10 cellular contexts compared by ENCODE assay signal in the genomic region with DNA sequence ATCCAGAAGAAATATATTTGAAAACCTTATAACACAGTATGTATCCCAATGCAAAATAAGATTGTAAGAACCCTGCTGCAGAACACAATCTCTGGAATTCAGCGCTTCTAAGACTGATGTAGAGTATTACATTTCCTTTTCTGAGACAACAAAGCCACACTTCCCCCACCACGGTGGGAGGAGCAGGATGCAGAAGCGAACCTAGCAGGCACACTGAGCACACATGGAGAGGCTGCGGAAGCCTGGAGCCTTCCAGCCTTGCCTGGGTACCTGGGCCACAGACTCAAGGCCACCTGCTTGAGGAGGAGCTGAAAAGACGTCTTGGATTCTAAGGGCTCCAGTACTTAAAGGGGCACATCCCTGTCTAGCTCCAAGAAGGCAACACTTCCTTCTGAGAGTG. TPM values are rescaled to one million over a fixed set of nuclear protein-coding genes. Genes with fewer than 3 reads are reported as not detected.
DNase-seq lines count a peak whose midpoint lies in the region; ATAC-seq and TF ChIP-seq lines count a peak whose summit lies in the region.
"Had no signal": no experiment of that assay in that cellular context is flagged by ENCODE, and none has a peak within 500 bp of the region (broad histone marks: within the 10 kb centered on the region; RNA-seq: fewer than 3 reads in every experiment).

No MANE protein-coding gene starts in this region.

- peaks cover 0 to 74% (median 59%) of the 10 kb centered on the region in 12 donors for H3K4me1 ChIP-seq in heart left ventricle
- H3K4me1 ChIP-seq in upper lobe of right lung: peaks cover 29% of the 10 kb centered on the region
- no peaks in the 10 kb centered on the region for H3K4me1 ChIP-seq in foreskin keratinocyte

- intact Hi-C loops in heart left ventricle (cut with DNase I) (loop anchor here in 3 of 10 donors (5.0 kb wide), 1 partner anchor 51 kb away; a partner anchor contains a TSS), left ventricle myocardium superior (cut with micrococcal nuclease) (no loop called here), upper lobe of right lung (cut with DNase I) (no loop called here)

- peaks cover 13% of the 10 kb centered on the region for H3K36me3 Mint-ChIP-seq in chondrocyte (ENCODE audit: low read depth)

- H3K36me3 ChIP-seq in heart left ventricle (peaks cover 0 to 92% (median 62%) of the 10 kb centered on the region in 9 donors), upper lobe of right lung (peaks cover 67% of the 10 kb centered on the region)

- H3K9me3 Mint-ChIP-seq in chondrocyte (ENCODE audit: low read depth): no peaks in the 10 kb centered on the region

- ATAC-seq in heart left ventricle (peak in 2 of 4 donors; percentile 33 to 43), left ventricle myocardium superior (no peak), upper lobe of right lung (peak; percentile 62), foreskin keratinocyte (no peak)

- H3K4me3 ChIP-seq in heart left ventricle: no peak overlapping the region
- no peak overlapping the region for H3K4me3 ChIP-seq in upper lobe of right lung

- no peak for TF ChIP-seq POLR2A in heart left ventricle (IDR thresholded peaks at IDR 0.05)

- H3K4me1 Mint-ChIP-seq in chondrocyte (ENCODE audit: low read depth): peaks cover 64% of the 10 kb centered on the region

- TF ChIP-seq CTCF in heart left ventricle (IDR thresholded peaks at IDR 0.05) (no peak), chondrocyte (IDR thresholded peaks at IDR 0.05) (no peak), upper lobe of right lung (IDR thresholded peaks at IDR 0.05) (no peak), foreskin keratinocyte (conservative IDR thresholded peaks at IDR 0.05) (no peak)

- 33 to 41% (median 39%) methylated on average over 5 of the region's 5 CpGs for WGBS in heart left ventricle, 4 donors

- H3K27ac ChIP-seq in heart left ventricle (peak overlapping the region in 10 of 12 donors; percentile 14 to 84 (median 57)), upper lobe of right lung (peak overlapping the region; percentile 33), foreskin keratinocyte (no peak overlapping the region)

- H3K9me3 ChIP-seq in heart left ventricle: no peaks in the 10 kb centered on the region
- H3K9me3 ChIP-seq in upper lobe of right lung: no peaks in the 10 kb centered on the region

- peak overlapping the region; percentile 85 for H3K27ac Mint-ChIP-seq in chondrocyte (ENCODE audit: unreplicated experiment)

- DNase-seq in heart left ventricle (peak in 1 of 5 donors; percentile 28), left ventricle myocardium superior (no peak), chondrocyte (ENCODE audit: low spot score) (no peak), medulla oblongata (ENCODE audit: extremely low spot score) (peak; percentile 61), upper lobe of right lung (no peak), NCI-H2196 treated with DMSO at 0.1 percent for 48 hours (lab: John Stamatoyannopoulos, UW; ENCODE audit: unreplicated experiment) (no peak), foreskin keratinocyte (no peak), AML-193 (lab: John Stamatoyannopoulos, UW) (no peak)
- DNase-seq: erythroblast, NCI-H2227 treated with DMSO at 0.1 percent for 48 hours had no signal

- H3K27me3 Mint-ChIP-seq in chondrocyte (ENCODE audit: low read depth): no peaks in the 10 kb centered on the region

- H3K27me3 ChIP-seq in heart left ventricle (no peaks in the 10 kb centered on the region), upper lobe of right lung (no peaks in the 10 kb centered on the region), foreskin keratinocyte (no peaks in the 10 kb centered on the region)

- no peak overlapping the region for H3K4me3 Mint-ChIP-seq in chondrocyte (ENCODE audit: unreplicated experiment)

RNA-seq across cellular contexts. Expression of a gene that starts 46.4 kb away (rescaled TPM):
- 10 to 100 TPM in 4 of 9 donors, 1 to 10 TPM in 5; 7.4 to 11.7 (median 8.9) TPM for total RNA-seq in heart left ventricle
- 10 to 100 TPM; 10.1 to 10.6 TPM for polyA plus RNA-seq in heart left ventricle
- 11.4 TPM for total RNA-seq in left ventricle myocardium superior
- 9.8 to 12.6 TPM (median 11.7 TPM) in 3 replicates for total RNA-seq in chondrocyte
- total RNA-seq in upper lobe of right lung: 16.5 TPM
- total RNA-seq in foreskin keratinocyte: 15.6 and 18.1 TPM in 2 replicates
- polyA plus RNA-seq in foreskin keratinocyte: 10.7 and 11.2 TPM in 2 replicates

RNA-seq across cellular contexts. Expression of a gene that starts 49.7 kb away (rescaled TPM):
- total RNA-seq in heart left ventricle (10 to 100 TPM; 28.5 to 56.7 (median 41.7) TPM), left ventricle myocardium superior (41.4 TPM), chondrocyte (35.4 to 48.6 TPM (median 38.1 TPM) in 3 replicates), upper lobe of right lung (52.1 TPM), foreskin keratinocyte (28.7 and 33.1 TPM in 2 replicates)
- polyA plus RNA-seq in heart left ventricle (10 to 100 TPM; 17.4 to 33.9 TPM), foreskin keratinocyte (9.4 and 9.5 TPM in 2 replicates)

RNA-seq across cellular contexts. Expression of a gene that starts 52.7 kb away (rescaled TPM):
- 10 to 100 TPM; 16.0 to 80.6 (median 24.4) TPM for total RNA-seq in heart left ventricle
- 10 to 100 TPM in 1 of 2 donors, 1 to 10 TPM in 1; 8.4 to 47.4 TPM for polyA plus RNA-seq in heart left ventricle
- total RNA-seq in left ventricle myocardium superior: 24.4 TPM
- total RNA-seq in chondrocyte: 34.8 to 37.6 TPM (median 37.6 TPM) in 3 replicates
- total RNA-seq in upper lobe of right lung: 54.0 TPM
- 76.2 and 76.5 TPM in 2 replicates for total RNA-seq in foreskin keratinocyte
- polyA plus RNA-seq in foreskin keratinocyte: 23.2 and 29.2 TPM in 2 replicates
